ENCODE assay signal across 13 cellular contexts in the genomic region with DNA sequence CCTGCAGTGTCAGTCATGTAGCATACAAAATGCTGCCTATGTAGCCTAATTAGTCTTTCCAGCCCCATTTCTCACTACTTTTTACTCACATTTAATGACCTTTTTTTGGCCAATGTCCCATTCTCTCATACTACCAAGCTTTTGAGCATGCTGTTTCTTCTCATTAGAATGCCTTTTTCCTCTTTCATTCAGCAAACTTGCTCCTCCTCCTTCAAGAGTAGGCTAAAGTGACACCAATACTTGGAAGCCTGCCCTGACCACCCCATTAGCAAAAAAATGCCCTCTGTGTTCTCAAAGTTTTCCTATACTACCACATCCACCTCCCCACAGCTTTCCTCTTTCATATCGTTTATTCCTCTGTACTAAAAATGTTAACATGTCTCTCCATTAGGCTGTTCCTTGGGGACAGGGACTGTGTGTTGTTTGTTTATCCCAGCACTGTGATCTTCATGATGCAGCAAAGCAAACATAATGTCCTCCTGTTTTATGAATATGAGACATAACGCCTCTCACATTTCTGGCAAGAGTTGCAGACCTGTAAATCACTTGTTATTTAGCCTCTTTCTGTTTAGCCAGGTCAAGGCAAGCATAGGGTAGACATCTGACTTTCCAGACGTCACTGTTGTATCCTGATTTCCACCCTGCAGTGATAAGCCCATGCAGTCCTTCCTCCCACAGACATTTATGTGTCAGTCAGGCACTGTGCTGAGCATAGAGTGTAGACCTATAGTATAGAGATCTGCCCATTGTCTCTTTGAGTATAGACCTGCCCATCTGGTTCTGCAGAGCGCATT.
DNase-seq lines count a peak whose midpoint lies in the region; TF ChIP-seq lines count a peak whose summit lies in the region.
"Had no signal": no experiment of that assay in that cellular context is flagged by ENCODE, and none has a peak within 500 bp of the region (broad histone marks: within the 10 kb centered on the region; RNA-seq: fewer than 3 reads in every experiment).

No MANE protein-coding gene starts in this region.

- peak overlapping the region; percentile 58 for H3K27ac ChIP-seq in suprapubic skin
- H3K27ac ChIP-seq: vagina had no signal

- TF ChIP-seq CTCF in choroid plexus epithelial cell (conservative IDR thresholded peaks at IDR 0.05; ENCODE audit: low read depth, low read length) (no peak), suprapubic skin (IDR thresholded peaks at IDR 0.05) (no peak)

- 73% methylated on average over 4 of the region's 4 CpGs for WGBS in suprapubic skin

- H3K36me3 ChIP-seq in suprapubic skin: peaks cover 33% of the 10 kb centered on the region

- H3K4me1 ChIP-seq in suprapubic skin: peaks cover 30% of the 10 kb centered on the region
- H3K4me1 ChIP-seq: vagina had no signal

- H3K9me3 ChIP-seq in suprapubic skin: no peaks in the 10 kb centered on the region
- H3K9me3 ChIP-seq: vagina had no signal

- H3K4me3 ChIP-seq in choroid plexus epithelial cell (ENCODE audit: low read depth, low read length) (no peak overlapping the region), suprapubic skin (no peak overlapping the region)
- H3K4me3 ChIP-seq: vagina had no signal

- no peaks in the 10 kb centered on the region for H3K27me3 ChIP-seq in suprapubic skin
- H3K27me3 ChIP-seq: vagina had no signal

- no peak for TF ChIP-seq POLR2A in suprapubic skin (IDR thresholded peaks at IDR 0.05)

- peak; percentile 67 for DNase-seq in EH (ENCODE audit: low read depth)
- DNase-seq in NCI-H69 (lab: John Stamatoyannopoulos, UW): peak; percentile 94
- peak; percentile 28 for DNase-seq in choroid plexus epithelial cell (ENCODE audit: low read depth)
- no peak for DNase-seq in suprapubic skin (ENCODE audit: low spot score in 2 of 2)
- no peak for DNase-seq in stimulated activated naive CD4-positive, alpha-beta T cell (lab: John Stamatoyannopoulos, UW)
- DNase-seq in NCI-H1417 treated with DMSO at 0.1 percent for 48 hours (lab: John Stamatoyannopoulos, UW): no peak
- no peak for DNase-seq in GM03348 (ENCODE audit: low spot score)
- DNase-seq: activated CD4-positive, alpha-beta T cell treated with anti-CD3 and anti-CD28 coated beads, Interleukin-2, amount 10 ng/mL, durations not matched to agents 24 days and 14 days; activated naive CD8-positive, alpha-beta T cell treated with anti-CD3 and anti-CD28 coated beads, Interleukin-2, amount 10 ng/mL, durations not matched to agents 7 days and 5 days; activated T-cell treated with anti-CD3 and anti-CD28 coated beads, Interleukin-2, amount 50 U/mL, for 1 hour; KBM-7; NCI-H748 treated with DMSO at 0.1 percent for 48 hours had no signal

- TF ChIP-seq EP300 in suprapubic skin (IDR thresholded peaks at IDR 0.05): no peak

Comparison
In these comparisons a context has a peak if more than half of its experiments do, and no peak if none do; other contexts are left out.
1. DNase-seq: peak in EH (single experiment), NCI-H69 (single experiment) and choroid plexus epithelial cell (single experiment); none in suprapubic skin (0 of 2), stimulated activated naive CD4-positive, alpha-beta T cell (0 of 6), NCI-H1417 treated with DMSO at 0.1 percent for 48 hours (single experiment) and GM03348 (single experiment).